Comparison of ENCODE assay signal across 8 cellular contexts in genomic region chr1:121183867-121184266, GRCh38. TPM values are rescaled to one million over a fixed set of nuclear protein-coding genes. Genes with fewer than 3 reads are reported as not detected.
DNase-seq lines count a peak whose midpoint lies in the region; ATAC-seq and TF ChIP-seq lines count a peak whose summit lies in the region.
"Not testable (repeated sequence)": the region's sequence is repeated elsewhere in the genome, so short reads cannot be mapped to it uniquely, and the experiment has no call there.

No MANE protein-coding gene starts in this region.

- CTCF ChIA-PET in AG04449 (lab: Yijun Ruan, JAX); HEK293 (lab: Yijun Ruan, JAX): not testable (repeated sequence)

- DNase-seq in AG04449 (ENCODE audit: low read depth, low spot score): not testable (repeated sequence)
- peak; percentile 49 for DNase-seq in RPMI7951 (ENCODE audit: low read depth)
- DNase-seq in activated T-cell treated with anti-CD3 and anti-CD28 coated beads, Interleukin-2, amount 50 U/mL, for 24 hours: peak; percentile 33
- DNase-seq in colonic mucosa: peak; percentile 16
- DNase-seq in heart left ventricle: peak in 2 of 5 donors; percentile 23
- DNase-seq in mucosa of descending colon: peak in 2 of 3 donors; percentile 31 to 58
- DNase-seq in stimulated activated CD4-positive, alpha-beta T cell treated with anti-CD3 and anti-CD28 coated beads, Interleukin-15, amount 100 ng/mL, for 24 hours: peak; percentile 12

- not testable (repeated sequence) for H3K27ac Mint-ChIP-seq in activated T-cell treated with anti-CD3 and anti-CD28 coated beads, Interleukin-2, amount 50 U/mL, for 24 hours

- not testable (repeated sequence) for H3K36me3 ChIP-seq in HEK293 (ENCODE audit: control insufficient read depth in 2 of 2, insufficient read depth in 1 of 2, low read length in 2 of 2); colonic mucosa; heart left ventricle; mucosa of descending colon (ENCODE audit: low read depth)

- not testable (repeated sequence) for H3K36me3 Mint-ChIP-seq in activated T-cell treated with anti-CD3 and anti-CD28 coated beads, Interleukin-2, amount 50 U/mL, for 24 hours (ENCODE audit: low read depth)

- H3K27me3 Mint-ChIP-seq in activated T-cell treated with anti-CD3 and anti-CD28 coated beads, Interleukin-2, amount 50 U/mL, for 24 hours: not testable (repeated sequence)

- H3K9me3 Mint-ChIP-seq in activated T-cell treated with anti-CD3 and anti-CD28 coated beads, Interleukin-2, amount 50 U/mL, for 24 hours: not testable (repeated sequence)

- not testable (repeated sequence) for H3K9ac ChIP-seq in colonic mucosa (ENCODE audit: low read depth in 2 of 2, low read length in 2 of 2)

- not testable (repeated sequence) for TF ChIP-seq CTCF in AG04449 (IDR thresholded peaks at IDR 0.05; ENCODE audit: insufficient read depth, low read length, missing control alignments); HEK293 (tag by site-specific recombination; IDR thresholded peaks at IDR 0.05); colonic mucosa (IDR thresholded peaks at IDR 0.05); heart left ventricle (IDR thresholded peaks at IDR 0.05); mucosa of descending colon (IDR thresholded peaks at IDR 0.05)

- intact Hi-C loops in colonic mucosa (cut with DNase I); heart left ventricle (cut with DNase I); mucosa of descending colon (cut with DNase I, micrococcal nuclease): not testable (repeated sequence)

- H3K9me3 ChIP-seq in HEK293 (ENCODE audit: control insufficient read depth, insufficient read depth, low read depth, low read length); colonic mucosa; heart left ventricle; mucosa of descending colon: not testable (repeated sequence)

- H3K27ac ChIP-seq in HEK293 (ENCODE audit: extremely low read depth, low read depth, low read length); colonic mucosa; heart left ventricle: not testable (repeated sequence)

- ATAC-seq in heart left ventricle, mucosa of descending colon: not testable (repeated sequence)

- H3K4me3 Mint-ChIP-seq in activated T-cell treated with anti-CD3 and anti-CD28 coated beads, Interleukin-2, amount 50 U/mL, for 24 hours: peak overlapping the region; percentile 50

- H3K27me3 ChIP-seq in colonic mucosa, heart left ventricle: not testable (repeated sequence)

- H3K4me1 ChIP-seq in HEK293 (ENCODE audit: control insufficient read depth, insufficient read depth, low read length); colonic mucosa; heart left ventricle; mucosa of descending colon (ENCODE audit: low read depth): not testable (repeated sequence)

- 1 to 2% methylated on average over 12 to 15 of the region's 31 CpGs; no CpG with 5 or more reads in 2 of the 4 donors for WGBS in heart left ventricle, 4 donors

- POLR2A ChIA-PET in AG04449 (lab: Yijun Ruan, JAX); HEK293 (lab: Yijun Ruan, JAX): not testable (repeated sequence)

- H3K4me3 ChIP-seq in AG04449 (ENCODE audit: low read depth, low read length) (peak overlapping the region; percentile 55), HEK293 (ENCODE audit: low read depth, low read length) (peak overlapping the region; percentile 47), colonic mucosa (peak overlapping the region; percentile 24), heart left ventricle (peak overlapping the region in 10 of 12 donors; percentile 25 to 53 (median 46))
- H3K4me3 ChIP-seq in mucosa of descending colon: not testable (repeated sequence)

- not testable (repeated sequence) for H3K4me1 Mint-ChIP-seq in activated T-cell treated with anti-CD3 and anti-CD28 coated beads, Interleukin-2, amount 50 U/mL, for 24 hours (ENCODE audit: low read depth)

- TF ChIP-seq POLR2A in heart left ventricle (IDR thresholded peaks at IDR 0.05): not testable (repeated sequence)

RNA-seq across cellular contexts. Expression of gene FAM72B, which starts 0.3 kb away (rescaled TPM):
- total RNA-seq in RPMI7951 (2014; rRNA removed; shearing (Covaris generic)): 9.2 and 17.7 TPM in 2 replicates
- total RNA-seq in colonic mucosa: 1 to 10 TPM in 1 of 2 donors, under 1 TPM in 1; 0.56 to 6.5 TPM
- total RNA-seq in heart left ventricle: 1 to 10 TPM in 1 of 9 donors, under 1 TPM in 5, not detected in 3; 0.20 to 2.1 (median 0.56) TPM
- polyA plus RNA-seq in heart left ventricle: under 1 TPM in 1 of 2 donors, not detected in 1; 0.14 TPM
- total RNA-seq in mucosa of descending colon: 1 to 10 TPM in 1 of 3 donors, under 1 TPM in 2; 0.26 to 2.6 (median 0.89) TPM

RNA-seq across cellular contexts. Expression of gene SRGAP2C, which starts 0.9 kb away (rescaled TPM):
- total RNA-seq in RPMI7951 (2014; rRNA removed; shearing (Covaris generic)): 36.4 and 38.7 TPM in 2 replicates
- total RNA-seq in colonic mucosa: 10 to 100 TPM in 1 of 2 donors, 1 to 10 TPM in 1; 8.4 to 10.2 TPM
- total RNA-seq in heart left ventricle: 10 to 100 TPM in 4 of 9 donors, 1 to 10 TPM in 5; 5.5 to 23.2 (median 8.9) TPM
- polyA plus RNA-seq in heart left ventricle: 1 to 10 TPM; 2.2 to 4.4 TPM
- total RNA-seq in mucosa of descending colon: 10 to 100 TPM in 2 of 3 donors, 1 to 10 TPM in 1; 5.4 to 27.8 (median 12.3) TPM
